In genomic region chr12:54281261-54281638, GRCh38 we compare ENCODE assay signal across 8 cellular contexts. TPM values are rescaled to one million over a fixed set of nuclear protein-coding genes. Genes with fewer than 3 reads are reported as not detected.
DNase-seq lines count a peak whose midpoint lies in the region; TF ChIP-seq lines count a peak whose summit lies in the region.
"Not testable (repeated sequence)": the region's sequence is repeated elsewhere in the genome, so short reads cannot be mapped to it uniquely, and the experiment has no call there.

No MANE protein-coding gene starts in this region.

- not testable (repeated sequence) for TF ChIP-seq POLR2A in testis (IDR thresholded peaks at IDR 0.05)

- H3K36me3 ChIP-seq in BLaER1 (peaks cover 60% of the 10 kb centered on the region), PC-9 (ENCODE audit: low read depth) (peaks cover 64% of the 10 kb centered on the region), brain microvascular endothelial cell (replicated peaks) (peaks cover 48% of the 10 kb centered on the region), fibroblast of lung (ENCODE audit: control insufficient read depth, insufficient read depth, low read length) (peaks cover 13% of the 10 kb centered on the region), osteoblast (ENCODE audit: insufficient read depth, low read length) (peaks cover 43% of the 10 kb centered on the region)
- H3K36me3 ChIP-seq in testis (ENCODE audit: low read depth, missing control alignments) = not testable (repeated sequence)

- H3K4me3 ChIP-seq in BLaER1 (peak overlapping the region; percentile 83), PC-9 (peak overlapping the region; percentile 82), brain microvascular endothelial cell (ENCODE audit: low read depth, low read length) (peak overlapping the region; percentile 73), fibroblast of lung (replicated peaks in 1 of 4; ENCODE audit: control extremely low read depth in 1 of 4, insufficient read depth in 1 of 4, low read depth in 3 of 4, low read length in 4 of 4) (peak overlapping the region; percentile 81 to 99 (median 94)), osteoblast (ENCODE audit: insufficient read depth, low read length) (peak overlapping the region; percentile 97), testis (peak overlapping the region; percentile 78 to 88)

- H3K79me2 ChIP-seq in PC-9 (ENCODE audit: low read depth) (peaks cover 80% of the 10 kb centered on the region), fibroblast of lung (ENCODE audit: control insufficient read depth, insufficient read depth, low read length) (peaks cover 76% of the 10 kb centered on the region), osteoblast (ENCODE audit: insufficient read depth, low read length) (peaks cover 68% of the 10 kb centered on the region)

- H3K9me2 ChIP-seq in PC-9 (ENCODE audit: insufficient read depth) = not testable (repeated sequence)

- H3K4me2 ChIP-seq in BLaER1 (peak overlapping the region; percentile 99), PC-9 (peak overlapping the region; percentile 98), fibroblast of lung (ENCODE audit: extremely low read depth, insufficient read depth, low read length) (peak overlapping the region; percentile 85), osteoblast (ENCODE audit: insufficient read depth, low read length) (peak overlapping the region; percentile 98)

- CTCF ChIA-PET in HEK293T (lab: Yijun Ruan, JAX) = not testable (repeated sequence)
- CTCF ChIA-PET in PC-9 (lab: Charles Lee) = interaction anchor here (0.6 kb wide), 1 partner anchor 62 kb away, joined by 4 read pairs; no protein-coding TSS in a partner anchor

- intact Hi-C loops in PC-9 (cut with micrococcal nuclease; ENCODE audit: unreplicated experiment) (loop anchor here (2.0 kb wide), 1 partner anchor 78 kb away; no protein-coding TSS in a partner anchor), testis (cut with DNase I; ENCODE audit: low total_unique reads) (loop anchor here (10.0 kb wide), 1 partner anchor 84 kb away; the partner anchor contains the start of gene GPR84)

- not testable (repeated sequence) for BruUV-seq in PC-9 (replicated peaks; lab: Mats Ljungman, UMichigan)

- peak overlapping the region; percentile 98 for H3K9ac ChIP-seq in BLaER1
- peak overlapping the region; percentile 89 for H3K9ac ChIP-seq in fibroblast of lung (ENCODE audit: insufficient read depth, low read length)

- H3K4me1 ChIP-seq in BLaER1 (peaks cover 59% of the 10 kb centered on the region), PC-9 (replicated peaks; ENCODE audit: insufficient read depth) (peaks cover 49% of the 10 kb centered on the region), osteoblast (ENCODE audit: insufficient read depth, low read length) (peaks cover 42% of the 10 kb centered on the region), testis (peaks cover 50% of the 10 kb centered on the region)
- H3K4me1 ChIP-seq in fibroblast of lung (ENCODE audit: control insufficient read depth, extremely low read depth, insufficient read depth, low read length) = not testable (repeated sequence)

- peaks cover 70% of the 10 kb centered on the region for H3F3A ChIP-seq in PC-9 (ENCODE audit: insufficient read depth, low read depth)

- not testable (repeated sequence) for DNase-seq in HEK293T (ENCODE audit: extremely low spot score); PC-9; brain microvascular endothelial cell; fibroblast of lung (ENCODE audit: low read depth in 2 of 2); osteoblast (ENCODE audit: insufficient read length, low spot score, missing footprints); testis

- H3K27ac ChIP-seq in BLaER1 (peak overlapping the region; percentile 98), PC-9 (peak overlapping the region; percentile 94), brain microvascular endothelial cell (peak overlapping the region; percentile 98), fibroblast of lung (ENCODE audit: insufficient read depth, low read length) (peak overlapping the region; percentile 99), layer of hippocampus (ENCODE audit: low read depth, low read length) (peak overlapping the region; percentile 76), osteoblast (ENCODE audit: low read depth, low read length) (peak overlapping the region; percentile 99), testis (peak overlapping the region; percentile 90 to 95)

- WGBS in testis, 2 donors = 1% methylated on average over 10 of the region's 10 CpGs

- in situ Hi-C loops in brain microvascular endothelial cell (cut with HindIII; ENCODE audit: low pct_ligation_motif_present, low sequenced_read_pairs) = not testable (repeated sequence)

- H3K27me3 ChIP-seq in BLaER1; PC-9 (ENCODE audit: insufficient read depth, low read depth); brain microvascular endothelial cell (replicated peaks); fibroblast of lung (ENCODE audit: control insufficient read depth, insufficient read depth, low read length); layer of hippocampus (ENCODE audit: control insufficient read depth, insufficient read depth, low read length); osteoblast (ENCODE audit: insufficient read depth, low read length); testis: not testable (repeated sequence)

- H2AFZ ChIP-seq in PC-9; fibroblast of lung (ENCODE audit: low read length): not testable (repeated sequence)
- H2AFZ ChIP-seq in osteoblast (ENCODE audit: low read length) = peak overlapping the region; percentile 51

- peaks cover 74% of the 10 kb centered on the region for H4K20me1 ChIP-seq in BLaER1
- H4K20me1 ChIP-seq in PC-9 (ENCODE audit: insufficient read depth) = peaks cover 49% of the 10 kb centered on the region
- H4K20me1 ChIP-seq in fibroblast of lung (ENCODE audit: control insufficient read depth, extremely low read depth, insufficient read depth, low read length) = not testable (repeated sequence)
- H4K20me1 ChIP-seq in osteoblast (ENCODE audit: insufficient read depth, low read length) = peaks cover 47% of the 10 kb centered on the region

- not testable (repeated sequence) for TF ChIP-seq CTCF in PC-9 (conservative IDR thresholded peaks at IDR 0.05); brain microvascular endothelial cell (IDR thresholded peaks at IDR 0.05; ENCODE audit: low read depth, low read length, missing control alignments); fibroblast of lung (conservative IDR thresholded peaks at IDR 0.05 in 1 of 2, IDR thresholded peaks at IDR 0.05 in 1 of 2; ENCODE audit: low read depth in 1 of 2, low read length in 2 of 2); osteoblast (IDR thresholded peaks at IDR 0.05; ENCODE audit: extremely low read depth, low read depth, low read length); testis (IDR thresholded peaks at IDR 0.05)

- POLR2A ChIA-PET in HEK293T (lab: Yijun Ruan, JAX) (interaction anchor here (0.7 to 5.2 kb wide), 9 partner anchors 10 to 77 kb away, joined by 3 to 175 read pairs (median 42); partner anchors contain the start of gene COPZ1), PC-9 (lab: Charles Lee; ENCODE audit: unreplicated experiment) (interaction anchor here (0.6 kb wide), 2 partner anchors 9 to 16 kb away, joined by 4 to 5 read pairs; no protein-coding TSS in a partner anchor)

- H3K9me3 ChIP-seq in BLaER1; PC-9 (ENCODE audit: insufficient read depth, low read depth); fibroblast of lung (ENCODE audit: control insufficient read depth, insufficient read depth, low read depth, low read length); osteoblast (ENCODE audit: low read depth, low read length); testis: not testable (repeated sequence)

TF ChIP-seq in HEK293T, 16 proteins besides CTCF, POLR2A, EP300 and RAD21:
- 0 out of 2 replicates have a peak, but pooled peaks have one; percentile 35 for TF ChIP-seq L3MBTL2 (conservative IDR thresholded peaks at IDR 0.05)

RNA-seq across cellular contexts. Expression of gene HNRNPA1, which starts 0.7 kb away (rescaled TPM):
- total RNA-seq in PC-9 (2021) = 1,116 and 1,137 TPM in 2 replicates
- total RNA-seq in fibroblast of lung = 305 and 311 TPM in 2 replicates
- polyA plus RNA-seq in fibroblast of lung = 1,057 and 1,326 TPM in 2 replicates
- 1,195 and 1,479 TPM in 2 replicates for polyA plus RNA-seq in fibroblast of lung (2012)
- polyA minus RNA-seq in fibroblast of lung (ENCODE audit: low replicate concordance) = 197 and 204 TPM in 2 replicates
- 217 and 232 TPM in 2 replicates for total RNA-seq in osteoblast
- total RNA-seq in testis = 100 to 1,000 TPM; 250 to 293 TPM
- polyA plus RNA-seq in testis (ENCODE audit: insufficient read depth, low read depth, low replicate concordance) = 534 TPM

RNA-seq across cellular contexts. Expression of gene CBX5, which starts 1.3 kb away (rescaled TPM):
- total RNA-seq in PC-9 (2021) (108 and 154 TPM in 2 replicates), fibroblast of lung (20.5 and 27.7 TPM in 2 replicates), osteoblast (37.1 and 37.6 TPM in 2 replicates), testis (10 to 100 TPM; 52.7 to 63.9 TPM)
- polyA plus RNA-seq in fibroblast of lung (64.0 and 71.1 TPM in 2 replicates), testis (ENCODE audit: insufficient read depth, low read depth, low replicate concordance) (66.4 TPM)
- polyA plus RNA-seq in fibroblast of lung (2012) = 31.4 and 34.1 TPM in 2 replicates
- 50.3 and 60.6 TPM in 2 replicates for polyA minus RNA-seq in fibroblast of lung (ENCODE audit: low replicate concordance)

RNA-seq across cellular contexts. Expression of gene NFE2, which starts 19.6 kb away (rescaled TPM):
- total RNA-seq in PC-9 (2021) = 1.5 and 1.7 TPM in 2 replicates
- under 0.01 and 0.17 TPM in 2 replicates for total RNA-seq in fibroblast of lung
- 0.07 and 0.34 TPM in 2 replicates for polyA plus RNA-seq in fibroblast of lung
- 0.42 TPM in 1 of 2 replicates, not detected in the other for polyA plus RNA-seq in fibroblast of lung (2012)
- not detected in 2 replicates for polyA minus RNA-seq in fibroblast of lung (ENCODE audit: low replicate concordance)
- 1.4 and 2.7 TPM in 2 replicates for total RNA-seq in osteoblast
- 1 to 10 TPM in 1 of 2 donors, under 1 TPM in 1; 0.94 to 1.9 TPM for total RNA-seq in testis
- 2.6 TPM for polyA plus RNA-seq in testis (ENCODE audit: insufficient read depth, low read depth, low replicate concordance)

RNA-seq across cellular contexts. Expression of gene COPZ1, which starts 43.7 kb away (rescaled TPM):
- total RNA-seq in PC-9 (2021) (232 and 265 TPM in 2 replicates), fibroblast of lung (80.9 and 97.9 TPM in 2 replicates), osteoblast (96.9 and 104 TPM in 2 replicates), testis (10 to 100 TPM; 45.9 to 63.9 TPM)
- polyA plus RNA-seq in fibroblast of lung (305 and 324 TPM in 2 replicates), testis (ENCODE audit: insufficient read depth, low read depth, low replicate concordance) (123 TPM)
- 292 and 325 TPM in 2 replicates for polyA plus RNA-seq in fibroblast of lung (2012)
- 79.6 and 97.1 TPM in 2 replicates for polyA minus RNA-seq in fibroblast of lung (ENCODE audit: low replicate concordance)
